In genomic region chr9:17810728-17811634, GRCh38 we compare ENCODE assay signal across 8 cellular contexts.
DNase-seq lines count a peak whose midpoint lies in the region; ATAC-seq and TF ChIP-seq lines count a peak whose summit lies in the region.

No MANE protein-coding gene starts in this region.

- no peaks in the 10 kb centered on the region for H3K27me3 ChIP-seq in Panc1 (ENCODE audit: control insufficient read depth, insufficient read depth, low read length)
- H3K27me3 ChIP-seq in lower lobe of right lung (ENCODE audit: low read depth), result peaks cover 7% of the 10 kb centered on the region

- TF ChIP-seq CTCF in CD14-positive monocyte (IDR thresholded peaks at IDR 0.05) (peak; percentile 79), Panc1 (IDR thresholded peaks at IDR 0.05) (peak; percentile 49; the same call in 1 of the 2 replicates), lower lobe of right lung (IDR thresholded peaks at IDR 0.05) (peak; percentile 82)

- intact Hi-C loops in CD14-positive monocyte (cut with micrococcal nuclease), result loop anchor here in 1 of 2 donors (5.0 to 10.0 kb wide), 2 partner anchors 64 to 1646 kb away; no protein-coding TSS in a partner anchor
- intact Hi-C loops in Panc1 (cut with micrococcal nuclease; ENCODE audit: unreplicated experiment), result loop anchor here (2.0 kb wide), 1 partner anchor 402 kb away; no protein-coding TSS in a partner anchor
- intact Hi-C loops in lower lobe of right lung (cut with DNase I), result loop anchor here (10.0 kb wide), 1 partner anchor 404 kb away; no protein-coding TSS in a partner anchor

- no peak overlapping the region for H3K27ac ChIP-seq in Panc1 (ENCODE audit: low read length)
- no peak overlapping the region for H3K27ac ChIP-seq in lower lobe of right lung

- H3K27me3 Mint-ChIP-seq in CD14-positive monocyte (ENCODE audit: low read depth in 3 of 3), result peaks cover 0 to 3% (median 0%) of the 10 kb centered on the region in 3 donors

- H3K36me3 Mint-ChIP-seq in CD14-positive monocyte, result no peaks in the 10 kb centered on the region

- DNase-seq in CD14-positive monocyte (ENCODE audit: low spot score) (no peak), KG1 (lab: John Stamatoyannopoulos, UW) (peak; percentile 50), Panc1 (ENCODE audit: low read depth, low spot score) (peak; percentile 8), cerebellar cortex (ENCODE audit: low spot score) (peak; percentile 83), lower lobe of right lung (no peak), stromal cell of bone marrow (ENCODE audit: low read depth) (peak; percentile 52)

- POLR2A ChIA-PET in Panc1 (lab: Charles Lee), result interaction anchor here (0.5 kb wide), 1 partner anchor 294 kb away, joined by 3 read pairs; no protein-coding TSS in a partner anchor

- H3K9me3 Mint-ChIP-seq in CD14-positive monocyte, result no peaks in the 10 kb centered on the region

- no TSS peak for BruUV-seq in Panc1 (replicated peaks; lab: Mats Ljungman, UMichigan)

- CTCF ChIA-PET in Panc1 (lab: Charles Lee), result interaction anchor here (0.6 to 1.0 kb wide), 3 partner anchors 27 to 403 kb away, joined by 3 to 4 read pairs (median 3); no protein-coding TSS in a partner anchor

- H3K36me3 ChIP-seq in Panc1 (ENCODE audit: control insufficient read depth, insufficient read depth, low read length), result no peaks in the 10 kb centered on the region
- H3K36me3 ChIP-seq in lower lobe of right lung, result no peaks in the 10 kb centered on the region

- no peak overlapping the region for H3K4me3 Mint-ChIP-seq in CD14-positive monocyte

- H3K9me3 ChIP-seq in Panc1 (ENCODE audit: control insufficient read depth, insufficient read depth, low read depth, low read length) (no peaks in the 10 kb centered on the region), lower lobe of right lung (no peaks in the 10 kb centered on the region)

- H3K4me1 Mint-ChIP-seq in CD14-positive monocyte, result no peaks in the 10 kb centered on the region

- H3K4me3 ChIP-seq in Panc1 (ENCODE audit: low read depth in 2 of 2, low read length in 2 of 2), result no peak overlapping the region
- H3K4me3 ChIP-seq in lower lobe of right lung, result no peak overlapping the region

- H3K4me1 ChIP-seq in Panc1 (ENCODE audit: control insufficient read depth, insufficient read depth, low read length) (no peaks in the 10 kb centered on the region), lower lobe of right lung (no peaks in the 10 kb centered on the region)

- ATAC-seq in GM18867 (IDR thresholded peaks at IDR 0.05; ENCODE audit: unreplicated experiment), result peak; percentile 53
- no peak for ATAC-seq in Panc1
- peak in 1 of 2 donors; percentile 52 for ATAC-seq in lower lobe of right lung
- no peak for ATAC-seq in HG03457 (IDR thresholded peaks at IDR 0.05; ENCODE audit: unreplicated experiment)

- H3K27ac Mint-ChIP-seq in CD14-positive monocyte, result no peak overlapping the region

- in situ Hi-C loops in Panc1 (cut with HindIII; ENCODE audit: low pct_unique_long_range_greater_than_20kb, low sequenced_read_pairs), result no loop called here

Comparison
In these comparisons a context has a peak if more than half of its experiments do, and no peak if none do; other contexts are left out.
1. DNase-seq: peak in KG1 (single experiment), Panc1 (single experiment), cerebellar cortex (single experiment) and stromal cell of bone marrow (single experiment); none in CD14-positive monocyte (single experiment) and lower lobe of right lung (single experiment).
2. Peak in every context shown above with its lines, with median percentiles within 50 percentile points of each other: CTCF ChIP-seq.